7 cellular contexts compared by ENCODE assay signal in the genomic region with DNA sequence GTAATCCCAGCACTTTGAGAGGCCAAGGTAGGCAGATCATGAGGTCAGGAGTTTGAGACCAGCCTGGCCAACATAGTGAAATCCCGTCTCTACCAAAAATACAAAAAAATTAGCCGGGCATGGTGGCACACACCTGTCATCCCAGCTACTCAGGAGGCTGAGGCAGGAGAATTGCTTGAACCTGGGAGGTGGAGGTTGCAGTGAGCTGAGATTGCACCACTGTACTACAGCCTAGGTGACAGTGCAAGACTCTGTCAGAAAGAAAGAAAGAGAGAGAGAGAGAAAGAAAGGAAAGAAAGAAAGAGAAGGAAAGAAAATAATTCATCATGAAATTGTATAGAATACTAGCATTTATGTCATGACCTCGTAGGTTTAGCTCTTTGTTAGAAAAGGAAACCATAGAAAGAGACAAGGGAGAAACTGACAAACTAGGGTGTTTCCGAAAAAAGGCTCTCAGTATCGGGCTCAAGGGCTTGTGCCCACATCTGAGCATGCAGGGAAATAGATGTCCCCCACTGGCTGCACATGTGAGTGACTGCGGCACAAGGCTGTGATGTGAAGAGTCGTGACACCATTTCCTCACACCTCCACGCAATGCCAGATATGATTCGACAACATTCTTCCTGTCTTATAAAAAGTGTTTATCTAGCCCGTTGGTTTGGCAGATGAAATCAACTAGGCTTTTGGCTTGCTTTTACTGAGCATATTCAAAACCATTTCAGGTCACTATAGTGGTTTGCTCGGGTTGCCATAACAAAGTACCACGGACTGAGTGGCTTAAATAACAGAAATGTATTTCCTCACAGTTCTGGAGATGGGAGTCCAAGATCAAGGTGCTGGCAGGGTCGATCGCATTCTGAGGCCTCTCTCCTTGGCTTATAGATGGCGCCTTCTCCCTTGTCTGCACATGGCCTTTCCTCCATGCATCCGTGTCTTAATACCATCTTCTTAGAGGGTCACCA.
A peak's percentile ranks its signal among the peaks of the same experiment; 100 is the strongest.
DNase-seq lines count a peak whose midpoint lies in the region; ATAC-seq and TF ChIP-seq lines count a peak whose summit lies in the region.

No MANE protein-coding gene starts in this region.

- peak; percentile 35 for ATAC-seq in GM19452 (IDR thresholded peaks at IDR 0.05; ENCODE audit: unreplicated experiment)

- H3K9me3 ChIP-seq in WERI-Rb-1 (ENCODE audit: severe bottlenecking), result no peaks in the 10 kb centered on the region

- TF ChIP-seq CTCF in WERI-Rb-1 (IDR thresholded peaks at IDR 0.05; ENCODE audit: low read depth, low read length), result no peak

- no peak overlapping the region for H3K4me3 ChIP-seq in WERI-Rb-1 (ENCODE audit: low read depth, low read length)

- DNase-seq in MV-4-11 (lab: John Stamatoyannopoulos, UW) (peak; percentile 59), WERI-Rb-1 (no peak), NCI-H1930 (lab: John Stamatoyannopoulos, UW) (no peak)
- peak; percentile 17 to 69 for DNase-seq in activated T-helper 1 cell treated with anti-CD3 and anti-CD28 coated beads, Interleukin-2, amount 50 U/mL, for 16 hours (ENCODE audit: low read depth in 1 of 2, low spot score in 1 of 2)
- peak; percentile 65 to 75 for DNase-seq in stimulated activated CD8-positive, alpha-beta memory T cell treated with anti-CD3 and anti-CD28 coated beads, Interleukin-7, amount 100 ng/mL, for 4 hours (ENCODE audit: low read depth in 2 of 2)

- no peaks in the 10 kb centered on the region for H3K36me3 ChIP-seq in WERI-Rb-1

- peak overlapping the region; percentile 38 for H3K27ac ChIP-seq in layer of hippocampus (ENCODE audit: low read depth, low read length)
- H3K27ac ChIP-seq in WERI-Rb-1, result no peak overlapping the region

- H3K27me3 ChIP-seq in layer of hippocampus (ENCODE audit: control insufficient read depth, insufficient read depth, low read length), result no peaks in the 10 kb centered on the region
- no peaks in the 10 kb centered on the region for H3K27me3 ChIP-seq in WERI-Rb-1 (ENCODE audit: insufficient read depth, low read depth, severe bottlenecking)

Comparison
In these comparisons a context has a peak if more than half of its experiments do, and no peak if none do; other contexts are left out.
1. DNase-seq: peak in MV-4-11 (single experiment), activated T-helper 1 cell treated with anti-CD3 and anti-CD28 coated beads, Interleukin-2, amount 50 U/mL, for 16 hours (2 of 2) and stimulated activated CD8-positive, alpha-beta memory T cell treated with anti-CD3 and anti-CD28 coated beads, Interleukin-7, amount 100 ng/mL, for 4 hours (2 of 2); none in WERI-Rb-1 (single experiment) and NCI-H1930 (0 of 2).